Comparison of ENCODE assay signal across 8 cellular contexts in the genomic region with DNA sequence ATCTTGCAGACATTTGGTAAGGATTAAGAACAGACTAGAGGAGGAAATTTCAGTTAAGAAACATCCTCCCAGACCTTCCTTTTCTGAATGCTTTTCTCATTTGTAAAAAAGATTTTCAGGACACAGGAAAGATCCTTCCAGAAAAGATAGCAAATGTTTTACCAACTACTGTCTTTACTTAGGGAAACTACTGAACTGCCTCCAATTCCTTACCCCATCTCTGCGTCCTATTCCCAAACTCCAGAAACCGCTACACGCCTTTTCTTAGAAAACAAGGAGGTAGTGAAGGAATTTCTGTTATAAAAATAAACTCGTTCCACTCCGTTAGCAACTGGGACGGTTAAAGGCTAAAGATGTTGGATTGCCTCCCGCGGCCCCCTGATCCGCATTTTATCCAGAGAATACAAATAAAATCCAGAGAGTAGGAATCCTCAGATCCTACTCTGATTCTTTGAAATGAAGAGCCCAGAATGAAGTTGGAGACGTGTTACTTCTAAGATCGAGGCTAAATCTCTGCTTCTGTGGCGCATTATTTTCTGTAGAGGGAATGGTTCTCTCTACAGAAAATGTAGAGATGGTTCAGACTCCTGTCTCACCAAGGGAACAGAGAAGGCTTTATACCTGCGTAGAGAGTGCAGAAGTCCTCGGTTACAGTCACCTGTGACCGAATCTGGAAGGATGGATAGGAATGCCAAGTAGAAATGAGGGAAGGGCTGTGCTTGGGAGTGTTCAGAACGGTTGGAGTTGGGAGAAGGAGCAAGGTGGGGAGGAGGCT.
A peak's percentile ranks its signal among the peaks of the same experiment; 100 is the strongest.
DNase-seq lines count a peak whose midpoint lies in the region; ATAC-seq and TF ChIP-seq lines count a peak whose summit lies in the region.

No MANE protein-coding gene starts in this region.

- peaks cover 0 to 17% (median 3%) of the 10 kb centered on the region in 12 donors for H3K4me1 ChIP-seq in heart left ventricle
- peaks cover 0 to 3% of the 10 kb centered on the region in 2 donors for H3K4me1 ChIP-seq in right atrium auricular region

- peaks cover 21 to 27% (median 22%) of the 10 kb centered on the region in 3 donors for H3K4me1 Mint-ChIP-seq in T-cell
- peaks cover 19 to 25% of the 10 kb centered on the region in 2 donors for H3K4me1 Mint-ChIP-seq in stimulated activated naive B cell treated with anti-CD40 and anti-IgM and Interleukin-4, amounts not matched to agents 10 μg/mL and 1 μg/mL and 100 μg/mL, for 72 hours

- H3K27ac Mint-ChIP-seq in T-cell: no peak overlapping the region
- H3K27ac Mint-ChIP-seq in stimulated activated naive B cell treated with anti-CD40 and anti-IgM and Interleukin-4, amounts not matched to agents 10 μg/mL and 1 μg/mL and 100 μg/mL, for 72 hours: peak overlapping the region; percentile 99

- H3K27ac ChIP-seq in heart left ventricle (no peak overlapping the region), right atrium auricular region (no peak overlapping the region)

- DNase-seq in heart left ventricle (no peak), cardiac septum (ENCODE audit: low spot score) (no peak), T-cell (no peak), right atrium auricular region (ENCODE audit: low spot score) (no peak), NCI-H1694 treated with DMSO at 0.1 percent for 48 hours (lab: John Stamatoyannopoulos, UW) (no peak)
- no peak for DNase-seq in stimulated activated naive B cell treated with anti-CD40 and anti-IgM and Interleukin-4, amounts not matched to agents 10 μg/mL and 1 μg/mL and 100 μg/mL, for 72 hours

- ATAC-seq in heart left ventricle (peak in 1 of 4 donors; percentile 18), T-cell (replicated peaks in 1 of 4) (peak in 1 of 4 experiments; percentile 15), GM18873 (IDR thresholded peaks at IDR 0.05; ENCODE audit: low FRiP score, unreplicated experiment) (no peak), HG02970 (IDR thresholded peaks at IDR 0.05; ENCODE audit: low FRiP score, unreplicated experiment) (no peak)
- peak in 1 of 2 donors; percentile 31 for ATAC-seq in stimulated activated naive B cell treated with anti-CD40 and anti-IgM and Interleukin-4, amounts not matched to agents 10 μg/mL and 1 μg/mL and 100 μg/mL, for 72 hours (replicated peaks)

- peaks cover 63 to 79% of the 10 kb centered on the region in 2 donors for H3K27me3 Mint-ChIP-seq in T-cell
- H3K27me3 Mint-ChIP-seq in stimulated activated naive B cell treated with anti-CD40 and anti-IgM and Interleukin-4, amounts not matched to agents 10 μg/mL and 1 μg/mL and 100 μg/mL, for 72 hours: peaks cover 59 to 64% of the 10 kb centered on the region in 2 donors

- TF ChIP-seq CTCF in heart left ventricle (IDR thresholded peaks at IDR 0.05) (no peak), right atrium auricular region (IDR thresholded peaks at IDR 0.05) (no peak)

- no peaks in the 10 kb centered on the region for H3K36me3 ChIP-seq in heart left ventricle
- no peaks in the 10 kb centered on the region for H3K36me3 ChIP-seq in right atrium auricular region

- H3K9me3 Mint-ChIP-seq in T-cell: peaks cover 0 to 3% (median 0%) of the 10 kb centered on the region in 3 donors
- peaks cover 0 to 6% of the 10 kb centered on the region in 2 donors for H3K9me3 Mint-ChIP-seq in stimulated activated naive B cell treated with anti-CD40 and anti-IgM and Interleukin-4, amounts not matched to agents 10 μg/mL and 1 μg/mL and 100 μg/mL, for 72 hours

- H3K36me3 Mint-ChIP-seq in T-cell: no peaks in the 10 kb centered on the region
- peaks cover 3 to 8% of the 10 kb centered on the region in 2 donors for H3K36me3 Mint-ChIP-seq in stimulated activated naive B cell treated with anti-CD40 and anti-IgM and Interleukin-4, amounts not matched to agents 10 μg/mL and 1 μg/mL and 100 μg/mL, for 72 hours

- H3K4me3 Mint-ChIP-seq in T-cell: peak overlapping the region; percentile 59 to 81 (median 67)
- H3K4me3 Mint-ChIP-seq in stimulated activated naive B cell treated with anti-CD40 and anti-IgM and Interleukin-4, amounts not matched to agents 10 μg/mL and 1 μg/mL and 100 μg/mL, for 72 hours: peak overlapping the region; percentile 82 to 84

- intact Hi-C loops in heart left ventricle (cut with DNase I) (no loop called here), cardiac septum (cut with DNase I) (no loop called here)

- peak overlapping the region; percentile 15 to 57 (median 42) for H3K4me3 ChIP-seq in heart left ventricle
- peak overlapping the region; percentile 30 to 42 for H3K4me3 ChIP-seq in right atrium auricular region

- 2 to 4% (median 3%) methylated on average over 16 of the region's 16 CpGs for WGBS in heart left ventricle, 4 donors

- POLR2A ChIA-PET in T-cell (lab: Charles Lee): no interaction called here

- peaks cover 0 to 72% (median 21%) of the 10 kb centered on the region in 9 donors for H3K27me3 ChIP-seq in heart left ventricle
- H3K27me3 ChIP-seq in right atrium auricular region: no peaks in the 10 kb centered on the region

- CTCF ChIA-PET in T-cell (lab: Charles Lee): no interaction called here

- H3K9me3 ChIP-seq in heart left ventricle (no peaks in the 10 kb centered on the region), right atrium auricular region (no peaks in the 10 kb centered on the region)

- TF ChIP-seq POLR2A in heart left ventricle (IDR thresholded peaks at IDR 0.05): no peak
